Comparison of ENCODE assay signal across 29 cellular contexts in the genomic region with DNA sequence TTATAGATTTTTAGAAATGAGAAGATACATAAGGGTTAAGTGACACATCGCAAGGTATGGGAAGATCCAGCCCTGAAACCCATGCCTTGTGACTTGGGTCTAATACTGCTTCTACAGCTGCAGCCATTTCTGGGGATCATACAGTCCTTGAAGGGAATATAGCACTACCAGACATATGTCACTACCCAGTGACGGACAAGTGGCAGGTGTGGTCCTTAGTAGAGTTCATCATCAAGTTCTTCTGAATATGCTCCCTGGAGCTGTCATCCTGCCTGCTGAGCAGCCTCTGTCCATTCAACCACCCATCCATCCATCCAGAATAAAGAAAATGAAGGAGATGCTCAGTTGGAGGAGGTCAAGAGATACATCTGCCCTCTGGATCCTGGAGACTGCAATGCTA.
"Had no signal": no experiment of that assay in that cellular context is flagged by ENCODE, and none has a peak within 500 bp of the region (broad histone marks: within the 10 kb centered on the region; RNA-seq: fewer than 3 reads in every experiment).

No MANE protein-coding gene starts in this region.

- H3K36me3 Mint-ChIP-seq: naive B cell; natural killer cell; neural progenitor cell; stimulated activated naive B cell treated with anti-CD40 and anti-IgM and Interleukin-4, amounts not matched to agents 10 μg/mL and 1 μg/mL and 100 μg/mL, for 72 hours had no signal

- H3K27me3 Mint-ChIP-seq: stimulated activated naive B cell treated with anti-CD40 and anti-IgM and Interleukin-4, amounts not matched to agents 10 μg/mL and 1 μg/mL and 100 μg/mL, for 72 hours had no signal

- H3K4me1 ChIP-seq: neural progenitor cell, parathyroid adenoma, thyroid gland, upper lobe of right lung, uterus had no signal

- H3K4me3 ChIP-seq: left lung, lower lobe of right lung, neural progenitor cell, right lobe of liver, skin epidermis, stomach, testis, thyroid gland, transverse colon, upper lobe of right lung, uterus had no signal

- H2AFZ ChIP-seq: neural progenitor cell, parathyroid adenoma had no signal

- H3K27ac ChIP-seq: left lung, lower lobe of right lung, neural progenitor cell, neutrophil, parathyroid adenoma, right lobe of liver, skin epidermis, stomach, testis, thyroid gland, transverse colon, upper lobe of right lung, uterus had no signal

- DNase-seq: hippocampal formation; kidney; left colon; left lung; lower lobe of right lung; mammary epithelial cell; mesenchymal stem cell; naive B cell; natural killer cell; nephron progenitor cell; occipital lobe; retina; right lobe of liver; stimulated activated CD4-positive, alpha-beta T cell treated with anti-CD3 and anti-CD28 coated beads, Interleukin-12 subunit alpha, Interleukin-12 subunit beta, amount 100 ng/mL, for 4 hours; stimulated activated CD4-positive, alpha-beta T cell treated with anti-CD3 and anti-CD28 coated beads, Interleukin-15, amount 100 ng/mL, for 24 hours; stimulated activated CD4-positive, alpha-beta T cell treated with anti-CD3 and anti-CD28 coated beads, Interleukin-2, amount 100 ng/mL, for 24 hours; stimulated activated CD4-positive, alpha-beta T cell treated with anti-CD3 and anti-CD28 coated beads, Interleukin-4, amount 100 ng/mL, for 1 hour; stimulated activated naive B cell treated with anti-CD40 and anti-IgM and Interleukin-4, amounts not matched to agents 10 μg/mL and 1 μg/mL and 100 μg/mL, for 72 hours; stimulated activated naive CD8-positive, alpha-beta T cell treated with anti-CD3 and anti-CD28 coated beads, Interleukin-15, Interleukin-2, amounts not matched to agents 100 U/mL and 50 U/mL, for 24 hours; stomach; testis; thyroid gland; transverse colon; upper lobe of right lung; uterus had no signal

- H3K79me2 ChIP-seq: parathyroid adenoma had no signal

- H3K9me3 ChIP-seq: left lung, lower lobe of right lung, neutrophil, right lobe of liver, stomach, testis, thyroid gland, transverse colon, upper lobe of right lung, uterus had no signal

- H3K4me2 ChIP-seq: neural progenitor cell had no signal

- H3K27ac Mint-ChIP-seq: natural killer cell; nephron progenitor cell; neural progenitor cell; stimulated activated naive B cell treated with anti-CD40 and anti-IgM and Interleukin-4, amounts not matched to agents 10 μg/mL and 1 μg/mL and 100 μg/mL, for 72 hours had no signal

- H3K9me3 Mint-ChIP-seq: naive B cell; natural killer cell; nephron progenitor cell; neural progenitor cell; stimulated activated naive B cell treated with anti-CD40 and anti-IgM and Interleukin-4, amounts not matched to agents 10 μg/mL and 1 μg/mL and 100 μg/mL, for 72 hours had no signal

- H3K27me3 ChIP-seq: left lung, neural progenitor cell, neutrophil, right lobe of liver, stomach, testis, thyroid gland, transverse colon, upper lobe of right lung, uterus had no signal

- H3K4me3 Mint-ChIP-seq: naive B cell; natural killer cell; nephron progenitor cell; neural progenitor cell; stimulated activated naive B cell treated with anti-CD40 and anti-IgM and Interleukin-4, amounts not matched to agents 10 μg/mL and 1 μg/mL and 100 μg/mL, for 72 hours had no signal

- ATAC-seq: left colon; left lung; lower lobe of right lung; natural killer cell; right lobe of liver; stimulated activated naive B cell treated with anti-CD40 and anti-IgM and Interleukin-4, amounts not matched to agents 10 μg/mL and 1 μg/mL and 100 μg/mL, for 72 hours; stimulated activated naive CD8-positive, alpha-beta T cell treated with anti-CD3 and anti-CD28 coated beads, Interleukin-15, Interleukin-2, amounts not matched to agents 100 U/mL and 50 U/mL, for 24 hours; upper lobe of right lung had no signal

- H3K9ac ChIP-seq: neural progenitor cell, parathyroid adenoma had no signal

- H3K36me3 ChIP-seq: left lung, lower lobe of right lung, neural progenitor cell, neutrophil, right lobe of liver, stomach, thyroid gland, transverse colon, upper lobe of right lung, uterus had no signal
